In genomic region chr2:208466133-208466919, GRCh38 we compare ENCODE assay signal across 9 cellular contexts. TPM values are rescaled to one million over a fixed set of nuclear protein-coding genes. Genes with fewer than 3 reads are reported as not detected.
DNase-seq lines count a peak whose midpoint lies in the region; ATAC-seq and TF ChIP-seq lines count a peak whose summit lies in the region.
"Had no signal": no experiment of that assay in that cellular context is flagged by ENCODE, and none has a peak within 500 bp of the region (broad histone marks: within the 10 kb centered on the region; RNA-seq: fewer than 3 reads in every experiment).

No MANE protein-coding gene starts in this region.

- H3K27me3 ChIP-seq in BE2C (no peaks in the 10 kb centered on the region), SJCRH30 (no peaks in the 10 kb centered on the region)

- H3K36me3 Mint-ChIP-seq in stimulated activated naive B cell treated with anti-CD40 and anti-IgM and Interleukin-4, amounts not matched to agents 10 μg/mL and 1 μg/mL and 100 μg/mL, for 72 hours: peaks cover 0 to 5% of the 10 kb centered on the region in 2 donors
- H3K36me3 Mint-ChIP-seq: IgD-negative memory B cell had no signal

- no peaks in the 10 kb centered on the region for H3K4me1 Mint-ChIP-seq in stimulated activated naive B cell treated with anti-CD40 and anti-IgM and Interleukin-4, amounts not matched to agents 10 μg/mL and 1 μg/mL and 100 μg/mL, for 72 hours
- H3K4me1 Mint-ChIP-seq: IgD-negative memory B cell had no signal

- no peak overlapping the region for H3K27ac ChIP-seq in SJCRH30

- no peak overlapping the region for H3K27ac Mint-ChIP-seq in stimulated activated naive B cell treated with anti-CD40 and anti-IgM and Interleukin-4, amounts not matched to agents 10 μg/mL and 1 μg/mL and 100 μg/mL, for 72 hours
- H3K27ac Mint-ChIP-seq: IgD-negative memory B cell had no signal

- H3K4me1 ChIP-seq in BE2C (peaks cover 6% of the 10 kb centered on the region), SJCRH30 (no peaks in the 10 kb centered on the region)

- no peaks in the 10 kb centered on the region for H3K36me3 ChIP-seq in BE2C
- no peaks in the 10 kb centered on the region for H3K36me3 ChIP-seq in SJCRH30

- peak; percentile 84 for ATAC-seq in GM18511 (IDR thresholded peaks at IDR 0.05; ENCODE audit: unreplicated experiment)
- peak; percentile 82 for ATAC-seq in HG02870 (IDR thresholded peaks at IDR 0.05; ENCODE audit: unreplicated experiment)
- ATAC-seq in stimulated activated naive B cell treated with anti-CD40 and anti-IgM and Interleukin-4, amounts not matched to agents 10 μg/mL and 1 μg/mL and 100 μg/mL, for 72 hours (replicated peaks): peak; percentile 59 to 67

- TF ChIP-seq CTCF in BE2C (IDR thresholded peaks at IDR 0.05; ENCODE audit: low read depth, low read length): peak; percentile 92

- peaks cover 0 to 4% of the 10 kb centered on the region in 2 donors for H3K9me3 Mint-ChIP-seq in stimulated activated naive B cell treated with anti-CD40 and anti-IgM and Interleukin-4, amounts not matched to agents 10 μg/mL and 1 μg/mL and 100 μg/mL, for 72 hours
- H3K9me3 Mint-ChIP-seq: IgD-negative memory B cell had no signal

- no peak overlapping the region for H3K4me3 Mint-ChIP-seq in stimulated activated naive B cell treated with anti-CD40 and anti-IgM and Interleukin-4, amounts not matched to agents 10 μg/mL and 1 μg/mL and 100 μg/mL, for 72 hours
- H3K4me3 Mint-ChIP-seq: IgD-negative memory B cell had no signal

- H3K27me3 Mint-ChIP-seq in stimulated activated naive B cell treated with anti-CD40 and anti-IgM and Interleukin-4, amounts not matched to agents 10 μg/mL and 1 μg/mL and 100 μg/mL, for 72 hours: peaks cover 30 to 32% of the 10 kb centered on the region in 2 donors
- H3K27me3 Mint-ChIP-seq: IgD-negative memory B cell had no signal

- peak; percentile 68 for DNase-seq in BE2C
- DNase-seq in NCI-H128 (lab: John Stamatoyannopoulos, UW; ENCODE audit: unreplicated experiment): peak; percentile 6
- peak; percentile 50 to 80 for DNase-seq in SJCRH30
- DNase-seq in glomerular visceral epithelial cell (ENCODE audit: extremely low spot score): peak; percentile 56
- DNase-seq in stimulated activated naive B cell treated with anti-CD40 and anti-IgM and Interleukin-4, amounts not matched to agents 10 μg/mL and 1 μg/mL and 100 μg/mL, for 72 hours: no peak
- DNase-seq in stimulated activated CD4-positive, alpha-beta T cell treated with anti-CD3 and anti-CD28 coated beads, Interleukin-4, amount 100 ng/mL, for 1 hour: no peak

- H3K4me3 ChIP-seq in BE2C (ENCODE audit: low read depth, low read length) (no peak overlapping the region), SJCRH30 (no peak overlapping the region)

- H3K9me3 ChIP-seq in BE2C (no peaks in the 10 kb centered on the region), SJCRH30 (replicated peaks) (no peaks in the 10 kb centered on the region)

RNA-seq across cellular contexts. Expression of gene PTH2R, which starts 59.7 kb away (rescaled TPM):
- 0.40 TPM for polyA plus RNA-seq in BE2C (2012; ENCODE audit: insufficient read depth, insufficient read length, low read depth)
- 0.16 TPM in 1 of 2 replicates, not detected in the other for total RNA-seq in SJCRH30 (2014; rRNA removed; shearing (Covaris generic))

Comparison
In these comparisons a context has a peak if more than half of its experiments do, and no peak if none do; other contexts are left out.
1. DNase-seq: peak in BE2C (single experiment), NCI-H128 (single experiment), SJCRH30 (2 of 2) and glomerular visceral epithelial cell (single experiment); none in stimulated activated naive B cell treated with anti-CD40 and anti-IgM and Interleukin-4, amounts not matched to agents 10 μg/mL and 1 μg/mL and 100 μg/mL, for 72 hours (single experiment) and stimulated activated CD4-positive, alpha-beta T cell treated with anti-CD3 and anti-CD28 coated beads, Interleukin-4, amount 100 ng/mL, for 1 hour (single experiment).
2. Peak in every context shown above with its lines, with median percentiles within 50 percentile points of each other: ATAC-seq.